15 cellular contexts compared by ENCODE assay signal in the genomic region with DNA sequence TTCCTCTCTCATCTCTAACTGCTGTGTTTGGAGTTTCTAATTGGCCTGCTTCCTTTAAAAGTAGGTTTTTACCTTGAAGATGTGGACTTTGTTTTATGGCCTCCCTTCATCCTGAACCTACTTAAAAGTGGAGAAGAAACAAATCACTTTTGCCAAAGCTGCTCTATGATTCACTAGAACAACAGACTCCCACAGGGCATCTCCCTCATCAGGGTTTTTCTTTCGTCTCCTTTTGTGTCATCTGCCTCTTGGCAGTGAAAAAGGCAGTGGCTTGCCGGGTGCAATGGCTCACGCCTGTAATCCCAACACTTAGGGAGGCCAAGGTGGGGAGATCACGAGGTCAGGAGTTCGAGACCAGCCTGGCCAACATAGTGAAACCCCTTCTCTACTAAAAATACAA.
"Had no signal": no experiment of that assay in that cellular context is flagged by ENCODE, and none has a peak within 500 bp of the region (broad histone marks: within the 10 kb centered on the region; RNA-seq: fewer than 3 reads in every experiment).

No MANE protein-coding gene starts in this region.

- H3K9me3 ChIP-seq: colonic mucosa, neutrophil, psoas muscle, sigmoid colon, tibial artery, upper lobe of left lung, uterus had no signal

- H3K4me1 Mint-ChIP-seq: immature natural killer cell had no signal

- H3K27ac Mint-ChIP-seq: immature natural killer cell; naive thymus-derived CD4-positive, alpha-beta T cell had no signal

- H3K36me3 Mint-ChIP-seq: immature natural killer cell; naive thymus-derived CD4-positive, alpha-beta T cell had no signal

- H3K4me3 Mint-ChIP-seq: immature natural killer cell; naive thymus-derived CD4-positive, alpha-beta T cell had no signal

- DNase-seq: colonic mucosa; dermis blood vessel endothelial cell; foreskin keratinocyte; immature natural killer cell; left colon; naive thymus-derived CD4-positive, alpha-beta T cell; psoas muscle; sigmoid colon; stimulated activated CD4-positive, alpha-beta T cell treated with anti-CD3 and anti-CD28 coated beads, Interleukin-2, amount 100 ng/mL, for 48 hours; stimulated activated naive CD8-positive, alpha-beta T cell treated with anti-CD3 and anti-CD28 coated beads, Interleukin-15, Interleukin-2, amounts not matched to agents 100 U/mL and 50 U/mL, for 24 hours; tibial artery; upper lobe of left lung; uterus had no signal

- H3K36me3 ChIP-seq: colonic mucosa, neutrophil, sigmoid colon, tibial artery, upper lobe of left lung, uterus had no signal

- H3K27me3 ChIP-seq: colonic mucosa, foreskin keratinocyte, sigmoid colon, tibial artery, upper lobe of left lung, uterus had no signal

- H3K4me3 ChIP-seq: colonic mucosa, psoas muscle, sigmoid colon, smooth muscle cell, tibial artery, upper lobe of left lung, uterus had no signal

- H3K27ac ChIP-seq: colonic mucosa, foreskin keratinocyte, neutrophil, psoas muscle, sigmoid colon, tibial artery, upper lobe of left lung, uterus had no signal

- H3K4me1 ChIP-seq: colonic mucosa, foreskin keratinocyte, psoas muscle, sigmoid colon, upper lobe of left lung, uterus had no signal

- H3K4me2 ChIP-seq: smooth muscle cell had no signal

- ATAC-seq: foreskin keratinocyte; left colon; naive thymus-derived CD4-positive, alpha-beta T cell; psoas muscle; stimulated activated naive CD8-positive, alpha-beta T cell treated with anti-CD3 and anti-CD28 coated beads, Interleukin-15, Interleukin-2, amounts not matched to agents 100 U/mL and 50 U/mL, for 24 hours had no signal
